Comparison of ENCODE assay signal across 8 cellular contexts in the genomic region with DNA sequence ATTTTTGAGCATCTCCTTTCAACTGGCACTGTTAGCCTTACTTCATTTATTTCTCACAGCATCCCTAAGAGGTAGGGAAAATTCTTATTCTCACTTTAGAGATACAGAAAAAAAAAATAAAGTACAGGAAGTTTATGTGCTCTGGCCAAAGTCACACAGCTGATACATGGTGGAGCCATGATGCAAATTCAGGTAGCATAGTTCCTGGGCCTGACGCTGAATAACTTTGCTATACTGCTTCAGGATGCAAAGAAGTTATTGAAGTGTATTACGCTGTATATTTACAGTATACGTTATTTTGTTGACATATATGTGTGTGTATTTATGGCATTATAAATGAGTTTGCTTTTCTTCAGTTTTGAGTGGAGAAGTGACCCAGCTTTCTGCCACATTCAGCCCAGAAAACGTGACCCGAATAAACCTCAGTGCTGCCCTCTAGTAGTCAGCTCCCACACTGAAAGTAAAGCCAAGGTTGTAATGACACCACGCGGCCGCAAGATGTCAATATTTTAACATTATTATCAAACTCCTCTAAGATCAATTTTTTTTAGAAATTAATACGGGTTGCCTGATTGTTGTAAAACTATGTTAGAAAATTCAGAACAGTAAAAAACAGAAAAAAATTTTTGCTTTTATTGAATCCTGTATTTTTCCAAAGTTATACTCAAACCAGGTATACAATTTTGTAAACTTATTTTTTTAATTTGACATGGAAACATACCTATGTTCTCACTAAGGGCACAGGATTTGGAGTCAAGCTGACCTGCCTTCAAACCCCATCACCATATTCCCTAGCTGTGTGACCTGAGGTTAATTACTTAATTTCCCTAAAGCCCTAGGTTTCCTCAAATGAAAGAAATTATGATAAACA. TPM values are rescaled to one million over a fixed set of nuclear protein-coding genes. Genes with fewer than 3 reads are reported as not detected.
DNase-seq lines count a peak whose midpoint lies in the region; ATAC-seq, FAIRE-seq and TF ChIP-seq lines count a peak whose summit lies in the region.

No MANE protein-coding gene starts in this region.

- no peak overlapping the region for H3K27ac Mint-ChIP-seq in naive B cell

- DNase-seq in ACHN: peak; percentile 51
- no peak for DNase-seq in GM18507 (ENCODE audit: extremely low spot score, insufficient read length, low read depth)
- DNase-seq in NOMO-1 (lab: John Stamatoyannopoulos, UW; ENCODE audit: unreplicated experiment in 2 of 2): peak; percentile 69 to 73
- peak; percentile 17 for DNase-seq in activated CD8-positive, alpha-beta memory T cell treated with anti-CD3 and anti-CD28 coated beads, Interleukin-2, amount 50 U/mL, for 1 hour (ENCODE audit: extremely low read depth)
- no peak for DNase-seq in epithelial cell of proximal tubule (ENCODE audit: low read depth)
- peak; percentile 61 for DNase-seq in naive B cell
- DNase-seq in stimulated activated naive CD8-positive, alpha-beta T cell treated with anti-CD3 and anti-CD28 coated beads, Interleukin-15, Interleukin-2, amounts not matched to agents 100 U/mL and 50 U/mL, for 24 hours: peak; percentile 45

- H3K4me1 Mint-ChIP-seq in naive B cell: peaks cover 0 to 10% (median 0%) of the 10 kb centered on the region in 3 donors

- no peaks in the 10 kb centered on the region for H3K9me3 Mint-ChIP-seq in naive B cell

- H3K4me3 ChIP-seq in epithelial cell of proximal tubule (ENCODE audit: low read depth, low read length): no peak overlapping the region

- H3K36me3 Mint-ChIP-seq in naive B cell: no peaks in the 10 kb centered on the region

- H3K4me3 Mint-ChIP-seq in naive B cell: peak overlapping the region in 1 of 8 donors; percentile 1

- in situ Hi-C loops in ACHN (cut with HindIII; ENCODE audit: low pct_ligation_motif_present, low pct_unique_long_range_greater_than_20kb, low sequenced_read_pairs): no loop called here

- ATAC-seq in HG03520 (IDR thresholded peaks at IDR 0.05; ENCODE audit: unreplicated experiment) (peak; percentile 84), naive B cell (ENCODE audit: low read depth in 2 of 2) (peak; percentile 44 to 46)
- ATAC-seq in stimulated activated naive CD8-positive, alpha-beta T cell treated with anti-CD3 and anti-CD28 coated beads, Interleukin-15, Interleukin-2, amounts not matched to agents 100 U/mL and 50 U/mL, for 24 hours: peak; percentile 40

- peak; percentile 86 for TF ChIP-seq CTCF in epithelial cell of proximal tubule (conservative IDR thresholded peaks at IDR 0.05; ENCODE audit: low read depth, low read length)

- FAIRE-seq in GM18507 (lab: Jason Lieb, UNC): peak; percentile 92

- peaks cover 0 to 5% (median 3%) of the 10 kb centered on the region in 3 donors for H3K27me3 Mint-ChIP-seq in naive B cell

RNA-seq across cellular contexts. Expression of a gene that starts 3.8 kb away (rescaled TPM):
- not detected in 2 replicates for total RNA-seq in epithelial cell of proximal tubule
- polyA plus RNA-seq in naive B cell (ENCODE audit: low read depth in 6 of 6): not detected

RNA-seq across cellular contexts. Expression of a gene that starts 50.9 kb away (rescaled TPM):
- 2.8 and 9.0 TPM in 2 replicates for total RNA-seq in epithelial cell of proximal tubule
- polyA plus RNA-seq in naive B cell (ENCODE audit: low read depth in 6 of 6): 10 to 100 TPM; 16.7 to 28.9 (median 23.3) TPM

Comparison
In these comparisons a context has a peak if more than half of its experiments do, and no peak if none do; other contexts are left out.
1. DNase-seq: peak in ACHN (single experiment), NOMO-1 (2 of 2), activated CD8-positive, alpha-beta memory T cell treated with anti-CD3 and anti-CD28 coated beads, Interleukin-2, amount 50 U/mL, for 1 hour (single experiment), naive B cell (single experiment) and stimulated activated naive CD8-positive, alpha-beta T cell treated with anti-CD3 and anti-CD28 coated beads, Interleukin-15, Interleukin-2, amounts not matched to agents 100 U/mL and 50 U/mL, for 24 hours (single experiment); none in GM18507 (single experiment) and epithelial cell of proximal tubule (single experiment).
2. Peak in every context shown above with its lines, with median percentiles within 50 percentile points of each other: ATAC-seq.